8 cellular contexts compared by ENCODE assay signal in the genomic region with DNA sequence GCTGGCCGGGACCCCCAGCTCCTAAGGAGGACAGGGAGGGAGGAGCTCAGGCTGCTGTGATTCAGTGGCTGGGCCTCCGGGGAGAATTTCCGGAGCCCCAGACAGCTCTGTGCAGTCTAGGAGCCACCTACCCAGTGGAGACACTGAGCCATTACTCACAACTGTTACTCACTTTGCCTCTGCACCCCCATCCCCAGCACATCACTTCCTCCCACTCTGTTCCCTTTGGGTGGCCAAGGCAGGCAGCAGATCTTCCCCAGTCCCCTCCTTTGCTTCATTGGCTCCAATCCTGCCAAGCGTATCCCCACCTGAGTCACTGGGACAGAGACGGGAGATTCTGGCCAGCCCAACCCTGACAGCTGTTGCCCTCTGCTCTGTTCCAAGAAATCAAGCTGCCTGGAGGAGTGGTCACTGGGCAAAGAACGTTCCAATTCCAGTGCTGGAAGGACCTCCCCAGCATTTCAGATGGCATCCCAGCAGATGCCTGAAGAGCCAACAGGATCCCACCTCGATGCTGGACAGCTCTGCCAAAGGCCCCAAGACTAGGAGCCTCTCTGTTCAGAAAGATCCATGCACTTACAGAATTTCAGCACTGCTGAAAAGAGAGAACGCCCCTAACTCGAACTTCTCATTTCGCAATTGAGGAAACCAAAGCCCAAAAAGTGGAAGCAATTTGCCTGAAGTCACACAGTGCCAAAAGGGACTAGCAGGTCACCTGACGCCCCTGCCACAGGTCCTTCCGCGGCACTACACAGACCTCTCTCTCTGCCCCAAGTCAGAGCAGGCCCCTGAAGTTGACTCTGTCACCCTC.
DNase-seq lines count a peak whose midpoint lies in the region; ATAC-seq and TF ChIP-seq lines count a peak whose summit lies in the region.

No MANE protein-coding gene starts in this region.

- ATAC-seq in HG02973 (IDR thresholded peaks at IDR 0.05; ENCODE audit: unreplicated experiment) (no peak), HG03432 (IDR thresholded peaks at IDR 0.05; ENCODE audit: unreplicated experiment) (no peak)

- no peak overlapping the region for H3K18ac ChIP-seq in mesendoderm (ENCODE audit: low read length)

- no peak overlapping the region for H3K4me2 ChIP-seq in mesendoderm (ENCODE audit: low read length)

- intact Hi-C loops in Calu3 (cut with micrococcal nuclease; ENCODE audit: unreplicated experiment) = no loop called here

- WGBS in mesendoderm (ENCODE audit: extremely low coverage, insufficient coverage, low lambda C conversion rate) = no CpG with 5 or more reads among the region's 13 CpGs

- H3K4me3 Mint-ChIP-seq in Calu3 (ENCODE audit: low read depth, unreplicated experiment) = no peak overlapping the region

- no peak overlapping the region for H2BK15ac ChIP-seq in mesendoderm (replicated peaks; ENCODE audit: low read depth)

- CTCF ChIA-PET in Calu3 (lab: Charles Lee) = interaction anchor here (0.9 to 1.5 kb wide), 2 partner anchors 32 to 59 kb away, joined by 3 read pairs; no protein-coding TSS in a partner anchor

- H3K4me3 ChIP-seq in coronary artery (peak overlapping the region; percentile 99), mesendoderm (ENCODE audit: low read length) (no peak overlapping the region)

- H3K27ac Mint-ChIP-seq in Calu3 (ENCODE audit: unreplicated experiment) = no peak overlapping the region

- no TSS peak for BruUV-seq in Calu3 (replicated peaks; lab: Mats Ljungman, UMichigan)

- peak overlapping the region; percentile 93 to 99 for H3K27ac ChIP-seq in coronary artery
- no peak overlapping the region for H3K27ac ChIP-seq in mesendoderm (ENCODE audit: low read depth, low read length)

- H3K56ac ChIP-seq in mesendoderm (ENCODE audit: low read length) = peak overlapping the region; percentile 58

- peaks cover 11% of the 10 kb centered on the region for H3K4me1 ChIP-seq in mesendoderm (ENCODE audit: control insufficient read depth, low read depth, low read length)

- no peak overlapping the region for H2AK5ac ChIP-seq in mesendoderm (ENCODE audit: low read length)

- H4K5ac ChIP-seq in mesendoderm (ENCODE audit: low read length) = no peak overlapping the region

- DNase-seq in ACHN (peak; percentile 86), M059J (ENCODE audit: low read depth) (peak; percentile 88), coronary artery (ENCODE audit: low spot score) (peak; percentile 92), mesendoderm (no peak), HuH-7.5 (ENCODE audit: low spot score) (no peak), Calu3 (no peak)

- peaks cover 71% of the 10 kb centered on the region for H3K27me3 Mint-ChIP-seq in Calu3 (ENCODE audit: unreplicated experiment)

- no peaks in the 10 kb centered on the region for H3K79me2 ChIP-seq in mesendoderm (ENCODE audit: control insufficient read depth, insufficient read depth, low read length)

- no peak overlapping the region for H4K8ac ChIP-seq in mesendoderm (ENCODE audit: low read depth, low read length)

- H2BK120ac ChIP-seq in mesendoderm (ENCODE audit: low read depth, low read length) = no peak overlapping the region

- no peak overlapping the region for H3K9ac ChIP-seq in mesendoderm (ENCODE audit: low read length)

- H3K4ac ChIP-seq in mesendoderm (ENCODE audit: low read depth, low read length) = no peak overlapping the region

- no peaks in the 10 kb centered on the region for H3K79me1 ChIP-seq in mesendoderm (ENCODE audit: low read length)

- in situ Hi-C loops in ACHN (cut with HindIII; ENCODE audit: low pct_ligation_motif_present, low pct_unique_long_range_greater_than_20kb, low sequenced_read_pairs) = no loop called here

- TF ChIP-seq CTCF in coronary artery (IDR thresholded peaks at IDR 0.05) (no peak), Calu3 (IDR thresholded peaks at IDR 0.05; ENCODE audit: unreplicated experiment) (no peak)

- no peaks in the 10 kb centered on the region for H3K27me3 ChIP-seq in mesendoderm (ENCODE audit: insufficient read depth, low read length, poor library complexity)

- H3K9me3 Mint-ChIP-seq in Calu3 (ENCODE audit: low read depth, unreplicated experiment) = no peaks in the 10 kb centered on the region

- no peaks in the 10 kb centered on the region for H3K36me3 ChIP-seq in mesendoderm (ENCODE audit: control insufficient read depth, insufficient read depth, low read length)

- H2BK5ac ChIP-seq in mesendoderm (ENCODE audit: low read length) = no peak overlapping the region

- no peaks in the 10 kb centered on the region for H3K4me1 Mint-ChIP-seq in Calu3 (ENCODE audit: low read depth, unreplicated experiment)

- H3K36me3 Mint-ChIP-seq in Calu3 (ENCODE audit: insufficient read depth, unreplicated experiment) = no peaks in the 10 kb centered on the region

- H3K23ac ChIP-seq in mesendoderm (ENCODE audit: low read length) = no peak overlapping the region

Comparison
In these comparisons a context has a peak if more than half of its experiments do, and no peak if none do; other contexts are left out.
1. DNase-seq: peak in ACHN (single experiment), M059J (single experiment) and coronary artery (single experiment); none in mesendoderm (single experiment), HuH-7.5 (single experiment) and Calu3 (single experiment).